ENCODE assay signal across 17 cellular contexts in genomic region chr15:69685524-69686452, GRCh38.
DNase-seq lines count a peak whose midpoint lies in the region; TF ChIP-seq lines count a peak whose summit lies in the region.
"Had no signal": no experiment of that assay in that cellular context is flagged by ENCODE, and none has a peak within 500 bp of the region (broad histone marks: within the 10 kb centered on the region; RNA-seq: fewer than 3 reads in every experiment).

No MANE protein-coding gene starts in this region.

- WGBS in transverse colon (ENCODE audit: low coverage in 1 of 2), 2 donors: 40% methylated on average over 8 of the region's 8 CpGs; no CpG with 5 or more reads in 1 of the 2 donors

- peaks cover 20% of the 10 kb centered on the region for H3K4me1 Mint-ChIP-seq in activated T-cell treated with anti-CD3 and anti-CD28 coated beads, Interleukin-2, amount 50 U/mL, for 24 hours (ENCODE audit: low read depth)
- peaks cover 9% of the 10 kb centered on the region for H3K4me1 Mint-ChIP-seq in activated naive CD4-positive, alpha-beta T cell treated with anti-CD3 and anti-CD28 coated beads for 36 hours (ENCODE audit: low read depth)

- CTCF ChIA-PET in activated naive CD4-positive, alpha-beta T cell treated with anti-CD3 and anti-CD28 coated beads for 36 hours (lab: Charles Lee): no interaction called here

- H3K4me3 ChIP-seq in colonic mucosa (no peak overlapping the region), transverse colon (no peak overlapping the region)
- H3K4me3 ChIP-seq: gastrocnemius medialis, PC-9 had no signal

- H3K27me3 ChIP-seq in colonic mucosa (no peaks in the 10 kb centered on the region), transverse colon (no peaks in the 10 kb centered on the region)
- H3K27me3 ChIP-seq: BE2C had no signal

- no peak overlapping the region for H3K4me3 Mint-ChIP-seq in activated T-cell treated with anti-CD3 and anti-CD28 coated beads, Interleukin-2, amount 50 U/mL, for 24 hours
- H3K4me3 Mint-ChIP-seq in activated naive CD4-positive, alpha-beta T cell treated with anti-CD3 and anti-CD28 coated beads for 36 hours: no peak overlapping the region
- H3K4me3 Mint-ChIP-seq: activated CD8-positive, alpha-beta T cell treated with anti-CD3 and anti-CD28 coated beads for 36 hours had no signal

- no peaks in the 10 kb centered on the region for H3K9me3 ChIP-seq in colonic mucosa
- H3K9me3 ChIP-seq in transverse colon: peaks cover 23 to 24% of the 10 kb centered on the region in 2 donors
- H3K9me3 ChIP-seq: BE2C, gastrocnemius medialis had no signal

- H3K36me3 ChIP-seq in colonic mucosa (no peaks in the 10 kb centered on the region), transverse colon (no peaks in the 10 kb centered on the region)
- H3K36me3 ChIP-seq: BE2C, gastrocnemius medialis had no signal

- in situ Hi-C loops in transverse colon (cut with MboI; ENCODE audit: low pct_ligation_motif_present in 1 of 4, low pct_unique_long_range_greater_than_20kb in 1 of 4, low sequenced_read_pairs in 3 of 4): no loop called here

- DNase-seq in NCI-H1417 (lab: John Stamatoyannopoulos, UW) (peak; percentile 86 to 95 (median 95)), NCI-H2196 (lab: John Stamatoyannopoulos, UW; ENCODE audit: unreplicated experiment) (peak; percentile 65), colonic mucosa (peak; percentile 31), transverse colon (peak; percentile 25), inferior parietal cortex (ENCODE audit: extremely low spot score) (no peak)
- no peak for DNase-seq in activated T-cell treated with anti-CD3 and anti-CD28 coated beads, Interleukin-2, amount 50 U/mL, for 24 hours
- no peak for DNase-seq in activated naive CD4-positive, alpha-beta T cell treated with anti-CD3 and anti-CD28 coated beads for 36 hours
- DNase-seq: activated CD8-positive, alpha-beta T cell treated with anti-CD3 and anti-CD28 coated beads for 36 hours; BE2C; cerebellar nuclear complex; DMS 273 treated with DMSO at 0.1 percent for 48 hours; gastrocnemius medialis; NCI-H446; PC-9; retina; stimulated activated CD4-positive, alpha-beta T cell treated with anti-CD3 and anti-CD28 coated beads, Interleukin-15, amount 100 ng/mL, for 24 hours had no signal

- intact Hi-C loops in colonic mucosa (cut with DNase I) (no loop called here), transverse colon (cut with DNase I; ENCODE audit: low total_unique reads) (no loop called here)
- intact Hi-C loops in activated naive CD4-positive, alpha-beta T cell treated with anti-CD3 and anti-CD28 coated beads for 36 hours (cut with micrococcal nuclease): no loop called here

- no peak for TF ChIP-seq EP300 in transverse colon (IDR thresholded peaks at IDR 0.05; ENCODE audit: low read depth)

- H3K27ac ChIP-seq in colonic mucosa: peak overlapping the region; percentile 9
- H3K27ac ChIP-seq in transverse colon: no peak overlapping the region
- H3K27ac ChIP-seq: gastrocnemius medialis, PC-9 had no signal

- H3K9ac ChIP-seq in colonic mucosa (ENCODE audit: low read depth in 2 of 2, low read length in 2 of 2): no peak overlapping the region

- H3K36me3 Mint-ChIP-seq in activated T-cell treated with anti-CD3 and anti-CD28 coated beads, Interleukin-2, amount 50 U/mL, for 24 hours (ENCODE audit: low read depth): peaks cover 6% of the 10 kb centered on the region
- H3K36me3 Mint-ChIP-seq in activated naive CD4-positive, alpha-beta T cell treated with anti-CD3 and anti-CD28 coated beads for 36 hours (ENCODE audit: low read depth): peaks cover 9% of the 10 kb centered on the region

- no peaks in the 10 kb centered on the region for H3K4me1 ChIP-seq in colonic mucosa
- peaks cover 0 to 3% (median 0%) of the 10 kb centered on the region in 4 donors for H3K4me1 ChIP-seq in transverse colon
- H3K4me1 ChIP-seq: BE2C, gastrocnemius medialis had no signal

- TF ChIP-seq CTCF in colonic mucosa (IDR thresholded peaks at IDR 0.05): no peak
- TF ChIP-seq CTCF in transverse colon (IDR thresholded peaks at IDR 0.05): no peak

- no peak for TF ChIP-seq POLR2A in transverse colon (IDR thresholded peaks at IDR 0.05)

- peaks cover 28% of the 10 kb centered on the region for H3K9me3 Mint-ChIP-seq in activated T-cell treated with anti-CD3 and anti-CD28 coated beads, Interleukin-2, amount 50 U/mL, for 24 hours
- H3K9me3 Mint-ChIP-seq in activated naive CD4-positive, alpha-beta T cell treated with anti-CD3 and anti-CD28 coated beads for 36 hours: peaks cover 32% of the 10 kb centered on the region

- no peak overlapping the region for H3K27ac Mint-ChIP-seq in activated T-cell treated with anti-CD3 and anti-CD28 coated beads, Interleukin-2, amount 50 U/mL, for 24 hours
- no peak overlapping the region for H3K27ac Mint-ChIP-seq in activated naive CD4-positive, alpha-beta T cell treated with anti-CD3 and anti-CD28 coated beads for 36 hours
- H3K27ac Mint-ChIP-seq: activated CD8-positive, alpha-beta T cell treated with anti-CD3 and anti-CD28 coated beads for 36 hours; activated T-helper 2 cell treated with anti-CD3 and anti-CD28 coated beads, Interferon-gamma antibody, Interleukin-2, Interleukin-4, amounts not matched to agents 10 μg/mL and 5 μg/mL and 100 μg/mL, durations not matched to agents 14 hours and 24 hours and 36 hours had no signal

- H3K27me3 Mint-ChIP-seq in activated T-cell treated with anti-CD3 and anti-CD28 coated beads, Interleukin-2, amount 50 U/mL, for 24 hours: peaks cover 3% of the 10 kb centered on the region
- H3K27me3 Mint-ChIP-seq in activated naive CD4-positive, alpha-beta T cell treated with anti-CD3 and anti-CD28 coated beads for 36 hours (ENCODE audit: low read depth): peaks cover 1% of the 10 kb centered on the region

Comparison
In these comparisons a context has a peak if more than half of its experiments do, and no peak if none do; other contexts are left out.
1. DNase-seq: peak in NCI-H1417 (3 of 3), NCI-H2196 (single experiment), colonic mucosa (single experiment) and transverse colon (single experiment); none in inferior parietal cortex (single experiment), activated T-cell treated with anti-CD3 and anti-CD28 coated beads, Interleukin-2, amount 50 U/mL, for 24 hours (single experiment) and activated naive CD4-positive, alpha-beta T cell treated with anti-CD3 and anti-CD28 coated beads for 36 hours (single experiment).